ENCODE assay signal across 27 cellular contexts in genomic region chr9:99474186-99474585, GRCh38.
DNase-seq lines count a peak whose midpoint lies in the region; ATAC-seq and TF ChIP-seq lines count a peak whose summit lies in the region.
"Had no signal": no experiment of that assay in that cellular context is flagged by ENCODE, and none has a peak within 500 bp of the region (broad histone marks: within the 10 kb centered on the region; RNA-seq: fewer than 3 reads in every experiment).

No MANE protein-coding gene starts in this region.

- H3K27ac Mint-ChIP-seq in nephron progenitor cell = no peak overlapping the region
- H3K27ac Mint-ChIP-seq: activated CD4-positive, alpha-beta memory T cell treated with anti-CD3 and anti-CD28 coated beads, Interleukin-2, amount 10 ng/mL, durations not matched to agents 7 days and 5 days; activated naive CD4-positive, alpha-beta T cell treated with anti-CD3 and anti-CD28 coated beads, Interleukin-2, amount 10 ng/mL, durations not matched to agents 7 days and 5 days; nephron; stimulated activated naive CD8-positive, alpha-beta T cell treated with anti-CD3 and anti-CD28 coated beads, Interleukin-15, Interleukin-2, amounts not matched to agents 100 ng/mL and 50 ng/mL, for 24 hours had no signal

- intact Hi-C loops in Right ventricle myocardium superior (cut with DNase I) = no loop called here
- intact Hi-C loops in cardiac septum (cut with DNase I) = no loop called here
- intact Hi-C loops in body of pancreas (cut with DNase I) = no loop called here

- H3K27me3 Mint-ChIP-seq in nephron progenitor cell (ENCODE audit: low read depth, poor library complexity) = peaks cover 13% of the 10 kb centered on the region

- H3K36me3 Mint-ChIP-seq in nephron progenitor cell (ENCODE audit: low read depth) = no peaks in the 10 kb centered on the region
- H3K36me3 Mint-ChIP-seq: activated naive CD4-positive, alpha-beta T cell treated with anti-CD3 and anti-CD28 coated beads, Interleukin-2, amount 10 ng/mL, durations not matched to agents 7 days and 5 days had no signal

- peaks cover 4% of the 10 kb centered on the region for H3K4me1 Mint-ChIP-seq in nephron progenitor cell
- H3K4me1 Mint-ChIP-seq: activated CD4-positive, alpha-beta memory T cell treated with anti-CD3 and anti-CD28 coated beads, Interleukin-2, amount 10 ng/mL, durations not matched to agents 7 days and 5 days; activated naive CD4-positive, alpha-beta T cell treated with anti-CD3 and anti-CD28 coated beads, Interleukin-2, amount 10 ng/mL, durations not matched to agents 7 days and 5 days had no signal

- no peak overlapping the region for H3K4me3 Mint-ChIP-seq in nephron progenitor cell
- H3K4me3 Mint-ChIP-seq: activated CD4-positive, alpha-beta memory T cell treated with anti-CD3 and anti-CD28 coated beads, Interleukin-2, amount 10 ng/mL, durations not matched to agents 7 days and 5 days; activated naive CD4-positive, alpha-beta T cell treated with anti-CD3 and anti-CD28 coated beads, Interleukin-2, amount 10 ng/mL, durations not matched to agents 7 days and 5 days; nephron; stimulated activated naive CD8-positive, alpha-beta T cell treated with anti-CD3 and anti-CD28 coated beads, Interleukin-15, Interleukin-2, amounts not matched to agents 100 ng/mL and 50 ng/mL, for 24 hours had no signal

- H3K4me1 ChIP-seq in body of pancreas = no peaks in the 10 kb centered on the region
- H3K4me1 ChIP-seq: A549, BLaER1, vagina had no signal

- no peak overlapping the region for H3K27ac ChIP-seq in body of pancreas
- H3K27ac ChIP-seq: A549, BLaER1, ovary, vagina had no signal

- H3K27me3 ChIP-seq in body of pancreas = no peaks in the 10 kb centered on the region
- H3K27me3 ChIP-seq: BLaER1, ovary, vagina had no signal

- H3K4me3 ChIP-seq in body of pancreas = no peak overlapping the region
- H3K4me3 ChIP-seq: A549, BLaER1, ovary, vagina had no signal

- H3K9me3 ChIP-seq in body of pancreas = no peaks in the 10 kb centered on the region
- H3K9me3 ChIP-seq: A549, BLaER1, ovary, vagina had no signal

- no peak for DNase-seq in Right ventricle myocardium superior
- no peak for DNase-seq in cardiac septum (ENCODE audit: low spot score)
- peak; percentile 57 to 84 for DNase-seq in cerebellar nuclear complex (lab: John Stamatoyannopoulos, UW)
- peak; percentile 50 for DNase-seq in inferior parietal cortex (ENCODE audit: extremely low spot score)
- DNase-seq in body of pancreas = no peak
- no peak for DNase-seq in hepatic stellate cell (ENCODE audit: low spot score)
- DNase-seq in nephron progenitor cell = no peak
- DNase-seq in activated T-cell treated with anti-CD3 and anti-CD28 coated beads, Interleukin-2, amount 50 U/mL, for 1 hour = no peak
- DNase-seq: activated CD4-positive, alpha-beta memory T cell treated with anti-CD3 and anti-CD28 coated beads, Interleukin-2, amount 10 ng/mL, durations not matched to agents 7 days and 5 days; activated CD8-positive, alpha-beta memory T cell treated with anti-CD3 and anti-CD28 coated beads, Interleukin-2, amount 50 U/mL, for 48 hours; activated naive CD4-positive, alpha-beta T cell treated with anti-CD3 and anti-CD28 coated beads, Interleukin-2, amount 10 ng/mL, durations not matched to agents 7 days and 5 days; dermis blood vessel endothelial cell; DMS153; KG1; mammary epithelial cell; NCI-H1105; NCI-H1930; NCI-H2227 treated with DMSO at 0.1 percent for 48 hours; NCI-H748 treated with DMSO at 0.1 percent for 48 hours; ovary; stimulated activated CD4-positive, alpha-beta T cell treated with anti-CD3 and anti-CD28 coated beads, Interleukin-1b, Interleukin-23, amount 100 ng/mL, for 48 hours had no signal

- TF ChIP-seq CTCF in body of pancreas (IDR thresholded peaks at IDR 0.05) (no peak), nephron progenitor cell (IDR thresholded peaks at IDR 0.05) (no peak)

- H3K36me3 ChIP-seq in body of pancreas (replicated peaks in 1 of 2; ENCODE audit: insufficient read depth in 1 of 2, low read depth in 2 of 2) = no peaks in the 10 kb centered on the region
- H3K36me3 ChIP-seq: BLaER1, ovary, vagina had no signal

- ATAC-seq in Right ventricle myocardium superior (ENCODE audit: poor library complexity) = peak; percentile 67
- ATAC-seq in body of pancreas = no peak
- ATAC-seq: A549, esophagus mucosa had no signal

- TF ChIP-seq POLR2A in body of pancreas (IDR thresholded peaks at IDR 0.05) = no peak

- H3K9me3 Mint-ChIP-seq in nephron progenitor cell = no peaks in the 10 kb centered on the region
- H3K9me3 Mint-ChIP-seq: activated CD4-positive, alpha-beta memory T cell treated with anti-CD3 and anti-CD28 coated beads, Interleukin-2, amount 10 ng/mL, durations not matched to agents 7 days and 5 days; activated naive CD4-positive, alpha-beta T cell treated with anti-CD3 and anti-CD28 coated beads, Interleukin-2, amount 10 ng/mL, durations not matched to agents 7 days and 5 days; nephron; stimulated activated naive CD8-positive, alpha-beta T cell treated with anti-CD3 and anti-CD28 coated beads, Interleukin-15, Interleukin-2, amounts not matched to agents 100 ng/mL and 50 ng/mL, for 24 hours had no signal

Comparison
In these comparisons a context has a peak if more than half of its experiments do, and no peak if none do; other contexts are left out.
1. DNase-seq: peak in cerebellar nuclear complex (2 of 2) and inferior parietal cortex (single experiment); none in Right ventricle myocardium superior (single experiment), cardiac septum (single experiment), body of pancreas (0 of 4), hepatic stellate cell (single experiment), nephron progenitor cell (single experiment) and activated T-cell treated with anti-CD3 and anti-CD28 coated beads, Interleukin-2, amount 50 U/mL, for 1 hour (single experiment).